Comparison of ENCODE assay signal across 1 cellular context in genomic region chr6:144217797-144218196, GRCh38.
TF ChIP-seq lines count a peak whose summit lies in the region.

No MANE protein-coding gene starts in this region.

TF ChIP-seq in K562, 482 proteins besides CTCF, POLR2A, EP300 and RAD21:
- TF ChIP-seq, protein P1, sequence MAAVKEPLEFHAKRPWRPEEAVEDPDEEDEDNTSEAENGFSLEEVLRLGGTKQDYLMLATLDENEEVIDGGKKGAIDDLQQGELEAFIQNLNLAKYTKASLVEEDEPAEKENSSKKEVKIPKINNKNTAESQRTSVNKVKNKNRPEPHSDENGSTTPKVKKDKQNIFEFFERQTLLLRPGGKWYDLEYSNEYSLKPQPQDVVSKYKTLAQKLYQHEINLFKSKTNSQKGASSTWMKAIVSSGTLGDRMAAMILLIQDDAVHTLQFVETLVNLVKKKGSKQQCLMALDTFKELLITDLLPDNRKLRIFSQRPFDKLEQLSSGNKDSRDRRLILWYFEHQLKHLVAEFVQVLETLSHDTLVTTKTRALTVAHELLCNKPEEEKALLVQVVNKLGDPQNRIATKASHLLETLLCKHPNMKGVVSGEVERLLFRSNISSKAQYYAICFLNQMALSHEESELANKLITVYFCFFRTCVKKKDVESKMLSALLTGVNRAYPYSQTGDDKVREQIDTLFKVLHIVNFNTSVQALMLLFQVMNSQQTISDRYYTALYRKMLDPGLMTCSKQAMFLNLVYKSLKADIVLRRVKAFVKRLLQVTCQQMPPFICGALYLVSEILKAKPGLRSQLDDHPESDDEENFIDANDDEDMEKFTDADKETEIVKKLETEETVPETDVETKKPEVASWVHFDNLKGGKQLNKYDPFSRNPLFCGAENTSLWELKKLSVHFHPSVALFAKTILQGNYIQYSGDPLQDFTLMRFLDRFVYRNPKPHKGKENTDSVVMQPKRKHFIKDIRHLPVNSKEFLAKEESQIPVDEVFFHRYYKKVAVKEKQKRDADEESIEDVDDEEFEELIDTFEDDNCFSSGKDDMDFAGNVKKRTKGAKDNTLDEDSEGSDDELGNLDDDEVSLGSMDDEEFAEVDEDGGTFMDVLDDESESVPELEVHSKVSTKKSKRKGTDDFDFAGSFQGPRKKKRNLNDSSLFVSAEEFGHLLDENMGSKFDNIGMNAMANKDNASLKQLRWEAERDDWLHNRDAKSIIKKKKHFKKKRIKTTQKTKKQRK (IDR thresholded peaks at IDR 0.05; ENCODE audit: borderline replicate concordance, low read depth, low read length) = no peak
- no peak for TF ChIP-seq KLF16 (IDR thresholded peaks at IDR 0.05)
- TF ChIP-seq TARDBP (IDR thresholded peaks at IDR 0.05) = no peak
- TF ChIP-seq ZC3H11A (IDR thresholded peaks at IDR 0.05; ENCODE audit: low read depth, low read length) = no peak
- TF ChIP-seq, protein P2, sequence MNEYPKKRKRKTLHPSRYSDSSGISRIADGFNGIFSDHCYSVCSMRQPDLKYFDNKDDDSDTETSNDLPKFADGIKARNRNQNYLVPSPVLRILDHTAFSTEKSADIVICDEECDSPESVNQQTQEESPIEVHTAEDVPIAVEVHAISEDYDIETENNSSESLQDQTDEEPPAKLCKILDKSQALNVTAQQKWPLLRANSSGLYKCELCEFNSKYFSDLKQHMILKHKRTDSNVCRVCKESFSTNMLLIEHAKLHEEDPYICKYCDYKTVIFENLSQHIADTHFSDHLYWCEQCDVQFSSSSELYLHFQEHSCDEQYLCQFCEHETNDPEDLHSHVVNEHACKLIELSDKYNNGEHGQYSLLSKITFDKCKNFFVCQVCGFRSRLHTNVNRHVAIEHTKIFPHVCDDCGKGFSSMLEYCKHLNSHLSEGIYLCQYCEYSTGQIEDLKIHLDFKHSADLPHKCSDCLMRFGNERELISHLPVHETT (CRISPR knock-in tag; conservative IDR thresholded peaks at IDR 0.05 in 1 of 2, IDR thresholded peaks at IDR 0.05 in 1 of 2) = no peak
- TF ChIP-seq HSF4 (CRISPR knock-in tag; IDR thresholded peaks at IDR 0.05; ENCODE audit: borderline replicate concordance) = no peak
- TF ChIP-seq PHB (CRISPR knock-in tag; IDR thresholded peaks at IDR 0.05) = no peak
- no peak for TF ChIP-seq MXD1 (CRISPR knock-in tag; IDR thresholded peaks at IDR 0.05; ENCODE audit: borderline replicate concordance, poor library complexity, severe bottlenecking)
- TF ChIP-seq HDGF (IDR thresholded peaks at IDR 0.05) = no peak
- TF ChIP-seq ZNF212 (CRISPR knock-in tag; IDR thresholded peaks at IDR 0.05) = no peak
- no peak for TF ChIP-seq ADNP (tag; IDR thresholded peaks at IDR 0.05)
- TF ChIP-seq GABPB1 (CRISPR knock-in tag; IDR thresholded peaks at IDR 0.05) = no peak
- TF ChIP-seq ZFP36 (IDR thresholded peaks at IDR 0.05; ENCODE audit: low read depth, low read length, partially characterized antibody) = no peak
- TF ChIP-seq, protein P3, sequence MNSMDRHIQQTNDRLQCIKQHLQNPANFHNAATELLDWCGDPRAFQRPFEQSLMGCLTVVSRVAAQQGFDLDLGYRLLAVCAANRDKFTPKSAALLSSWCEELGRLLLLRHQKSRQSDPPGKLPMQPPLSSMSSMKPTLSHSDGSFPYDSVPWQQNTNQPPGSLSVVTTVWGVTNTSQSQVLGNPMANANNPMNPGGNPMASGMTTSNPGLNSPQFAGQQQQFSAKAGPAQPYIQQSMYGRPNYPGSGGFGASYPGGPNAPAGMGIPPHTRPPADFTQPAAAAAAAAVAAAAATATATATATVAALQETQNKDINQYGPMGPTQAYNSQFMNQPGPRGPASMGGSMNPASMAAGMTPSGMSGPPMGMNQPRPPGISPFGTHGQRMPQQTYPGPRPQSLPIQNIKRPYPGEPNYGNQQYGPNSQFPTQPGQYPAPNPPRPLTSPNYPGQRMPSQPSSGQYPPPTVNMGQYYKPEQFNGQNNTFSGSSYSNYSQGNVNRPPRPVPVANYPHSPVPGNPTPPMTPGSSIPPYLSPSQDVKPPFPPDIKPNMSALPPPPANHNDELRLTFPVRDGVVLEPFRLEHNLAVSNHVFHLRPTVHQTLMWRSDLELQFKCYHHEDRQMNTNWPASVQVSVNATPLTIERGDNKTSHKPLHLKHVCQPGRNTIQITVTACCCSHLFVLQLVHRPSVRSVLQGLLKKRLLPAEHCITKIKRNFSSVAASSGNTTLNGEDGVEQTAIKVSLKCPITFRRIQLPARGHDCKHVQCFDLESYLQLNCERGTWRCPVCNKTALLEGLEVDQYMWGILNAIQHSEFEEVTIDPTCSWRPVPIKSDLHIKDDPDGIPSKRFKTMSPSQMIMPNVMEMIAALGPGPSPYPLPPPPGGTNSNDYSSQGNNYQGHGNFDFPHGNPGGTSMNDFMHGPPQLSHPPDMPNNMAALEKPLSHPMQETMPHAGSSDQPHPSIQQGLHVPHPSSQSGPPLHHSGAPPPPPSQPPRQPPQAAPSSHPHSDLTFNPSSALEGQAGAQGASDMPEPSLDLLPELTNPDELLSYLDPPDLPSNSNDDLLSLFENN (IDR thresholded peaks at IDR 0.05; ENCODE audit: low read depth in 2 of 2, low read length in 2 of 2) = no peak
- TF ChIP-seq, protein P4, sequence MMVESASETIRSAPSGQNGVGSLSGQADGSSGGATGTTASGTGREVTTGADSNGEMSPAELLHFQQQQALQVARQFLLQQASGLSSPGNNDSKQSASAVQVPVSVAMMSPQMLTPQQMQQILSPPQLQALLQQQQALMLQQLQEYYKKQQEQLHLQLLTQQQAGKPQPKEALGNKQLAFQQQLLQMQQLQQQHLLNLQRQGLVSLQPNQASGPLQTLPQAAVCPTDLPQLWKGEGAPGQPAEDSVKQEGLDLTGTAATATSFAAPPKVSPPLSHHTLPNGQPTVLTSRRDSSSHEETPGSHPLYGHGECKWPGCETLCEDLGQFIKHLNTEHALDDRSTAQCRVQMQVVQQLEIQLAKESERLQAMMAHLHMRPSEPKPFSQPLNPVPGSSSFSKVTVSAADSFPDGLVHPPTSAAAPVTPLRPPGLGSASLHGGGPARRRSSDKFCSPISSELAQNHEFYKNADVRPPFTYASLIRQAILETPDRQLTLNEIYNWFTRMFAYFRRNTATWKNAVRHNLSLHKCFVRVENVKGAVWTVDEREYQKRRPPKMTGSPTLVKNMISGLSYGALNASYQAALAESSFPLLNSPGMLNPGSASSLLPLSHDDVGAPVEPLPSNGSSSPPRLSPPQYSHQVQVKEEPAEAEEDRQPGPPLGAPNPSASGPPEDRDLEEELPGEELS (CRISPR knock-in tag; IDR thresholded peaks at IDR 0.05; ENCODE audit: borderline replicate concordance) = no peak
- no peak for TF ChIP-seq NONO (IDR thresholded peaks at IDR 0.05; ENCODE audit: low read depth in 2 of 2, low read length in 1 of 2)
- no peak for TF ChIP-seq CBFA2T3 (IDR thresholded peaks at IDR 0.05)
- no peak for TF ChIP-seq CREB5 (CRISPR knock-in tag; IDR thresholded peaks at IDR 0.05)
- TF ChIP-seq SOX6 (IDR thresholded peaks at IDR 0.05) = no peak
- no peak for TF ChIP-seq NFATC3 (IDR thresholded peaks at IDR 0.05)
